ENCODE assay signal across 1 cellular context in genomic region chr19:33521480-33522370, GRCh38.
TF ChIP-seq lines count a peak whose summit lies in the region.

PEPD (minus strand) TSS chr19:33521791; CDS start chr19:33521760, 31 bp downstream.

TF ChIP-seq in IMR-90, 13 proteins besides CTCF, POLR2A, EP300 and RAD21 (continued from another document):
- TF ChIP-seq, protein P1, sequence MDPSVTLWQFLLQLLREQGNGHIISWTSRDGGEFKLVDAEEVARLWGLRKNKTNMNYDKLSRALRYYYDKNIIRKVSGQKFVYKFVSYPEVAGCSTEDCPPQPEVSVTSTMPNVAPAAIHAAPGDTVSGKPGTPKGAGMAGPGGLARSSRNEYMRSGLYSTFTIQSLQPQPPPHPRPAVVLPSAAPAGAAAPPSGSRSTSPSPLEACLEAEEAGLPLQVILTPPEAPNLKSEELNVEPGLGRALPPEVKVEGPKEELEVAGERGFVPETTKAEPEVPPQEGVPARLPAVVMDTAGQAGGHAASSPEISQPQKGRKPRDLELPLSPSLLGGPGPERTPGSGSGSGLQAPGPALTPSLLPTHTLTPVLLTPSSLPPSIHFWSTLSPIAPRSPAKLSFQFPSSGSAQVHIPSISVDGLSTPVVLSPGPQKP (IDR thresholded peaks at IDR 0.05; ENCODE audit: borderline replicate concordance, low read depth, low read length), result no peak
- peak; percentile 60; the same call in 1 of the 2 replicates for TF ChIP-seq MXI1 (IDR thresholded peaks at IDR 0.05; ENCODE audit: borderline replicate concordance, low read depth, low read length)
- TF ChIP-seq MAZ (IDR thresholded peaks at IDR 0.05; ENCODE audit: borderline replicate concordance, low read depth, low read length), result peak; percentile 75; the same call in 1 of the 2 replicates
- TF ChIP-seq BHLHE40 (IDR thresholded peaks at IDR 0.05; ENCODE audit: low read depth, low read length), result peak; percentile 90
- TF ChIP-seq CHD1 (IDR thresholded peaks at IDR 0.05; ENCODE audit: low read depth, low read length), result no peak
- no peak for TF ChIP-seq RFX5 (IDR thresholded peaks at IDR 0.05; ENCODE audit: low read depth, low read length)
